1 cellular context compared by ENCODE assay signal in the genomic region with DNA sequence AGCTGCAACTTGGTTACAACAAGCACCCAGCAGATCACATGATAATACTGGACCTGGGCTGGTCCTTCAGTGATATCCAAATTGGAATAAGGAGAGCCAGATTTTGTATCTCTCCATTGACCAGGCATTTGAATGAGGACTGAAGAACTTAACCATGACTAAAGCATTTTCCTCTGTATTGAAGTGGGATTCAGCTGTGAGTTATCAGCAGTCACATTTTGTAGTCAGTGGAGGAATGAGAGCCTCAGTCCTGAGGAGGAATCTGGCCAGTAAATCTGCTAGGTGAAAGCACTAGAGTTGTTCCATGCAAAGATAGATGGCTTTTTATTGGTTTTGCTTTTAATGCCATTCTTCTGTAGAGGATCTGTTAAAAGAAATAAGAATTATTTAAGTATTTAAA.
A peak's percentile ranks its signal among the peaks of the same experiment; 100 is the strongest.
TF ChIP-seq lines count a peak whose summit lies in the region.

No MANE protein-coding gene starts in this region.

TF ChIP-seq in IMR-90, 13 proteins besides CTCF, POLR2A, EP300 and RAD21:
- TF ChIP-seq CEBPB (IDR thresholded peaks at IDR 0.05; ENCODE audit: low read depth, low read length) (no peak), CHD1 (IDR thresholded peaks at IDR 0.05; ENCODE audit: low read depth, low read length) (no peak), FOS (IDR thresholded peaks at IDR 0.05; ENCODE audit: low read depth, low read length) (peak; percentile 34; the same call in 1 of the 2 replicates)
TF ChIP-seq in IMR-90: peak in this region for 1.
